In the genomic region with DNA sequence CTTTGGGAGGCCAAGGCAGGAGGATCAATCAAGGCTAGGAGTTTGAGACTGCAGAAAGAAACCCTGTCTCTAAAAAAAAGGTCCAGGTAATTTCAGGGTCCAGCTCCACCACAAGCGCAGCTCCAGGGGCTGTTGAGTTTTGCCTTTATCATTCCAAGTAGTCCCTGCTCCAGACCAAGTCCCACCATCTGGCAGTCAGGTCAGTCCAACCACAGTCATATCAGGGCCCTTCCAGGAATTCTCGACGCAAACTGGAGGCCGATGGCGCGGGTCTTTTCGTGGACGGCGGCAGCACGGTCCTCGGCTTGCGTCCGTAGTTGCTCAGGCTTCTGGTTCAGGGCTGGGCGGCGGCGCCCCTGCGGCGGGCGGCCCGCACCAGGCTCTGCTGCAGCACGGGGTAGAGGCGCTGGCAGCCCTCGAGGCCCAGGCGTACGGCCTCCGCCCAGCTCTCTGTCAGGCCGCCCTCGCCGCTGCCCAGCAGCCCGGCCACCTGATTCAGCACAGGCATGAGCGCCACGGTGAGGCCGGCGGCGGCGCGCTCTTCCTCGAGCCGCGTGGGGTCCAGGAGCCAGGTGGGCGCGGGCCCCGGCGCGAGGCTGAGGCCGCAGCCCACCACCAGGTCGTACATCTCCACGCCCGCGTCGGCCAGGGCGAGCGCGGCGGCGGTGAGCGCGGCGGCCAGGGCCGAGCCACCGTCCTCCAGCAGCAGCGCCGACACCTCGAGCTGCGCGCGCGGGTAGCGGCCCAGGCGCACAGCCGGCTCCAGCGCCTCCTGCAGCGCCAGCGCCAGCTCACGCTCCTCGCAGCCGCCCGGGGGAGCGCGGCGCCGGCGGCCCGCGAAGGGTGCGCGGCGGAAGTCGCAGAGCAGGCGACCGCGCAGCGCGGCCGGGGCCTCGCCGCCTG, we compare ENCODE assay signal across 8 cellular contexts. TPM values are rescaled to one million over a fixed set of nuclear protein-coding genes. Genes with fewer than 3 reads are reported as not detected.
A peak's percentile ranks its signal among the peaks of the same experiment; 100 is the strongest.
DNase-seq lines count a peak whose midpoint lies in the region; ATAC-seq and TF ChIP-seq lines count a peak whose summit lies in the region.

No MANE protein-coding gene starts in this region.

- no peaks in the 10 kb centered on the region for H3K9me3 ChIP-seq in BLaER1 treated with 17β-estradiol and CSF1 and Interleukin-3, amounts not matched to agents 10 nM and 100 nM (replicated peaks in 1 of 11)

- H3K27ac ChIP-seq in BLaER1 treated with 17β-estradiol and CSF1 and Interleukin-3, amounts not matched to agents 10 nM and 100 nM, result peak overlapping the region; percentile 80 to 99 (median 95)

- CTCF ChIA-PET in MCF 10A (lab: Yijun Ruan, JAX), result interaction anchor here (0.8 to 1.7 kb wide), 8 partner anchors 11 to 112 kb away, joined by 3 to 6 read pairs (median 4); no protein-coding TSS in a partner anchor

- H3K27ac Mint-ChIP-seq in MCF 10A (ENCODE audit: low read depth, unreplicated experiment), result peak overlapping the region; percentile 83

- peak overlapping the region; percentile 79 for H3K4me3 Mint-ChIP-seq in MCF 10A (ENCODE audit: unreplicated experiment)

- DNase-seq in SK-N-DZ (ENCODE audit: low spot score), result peak; percentile 31
- peak; percentile 40 for DNase-seq in MCF 10A (ENCODE audit: unreplicated experiment)
- DNase-seq in inferior parietal cortex (ENCODE audit: extremely low spot score), result peak; percentile 14
- DNase-seq in stimulated activated CD4-positive, alpha-beta T cell treated with anti-CD3 and anti-CD28 coated beads, Interleukin-1b, Interleukin-23, amount 100 ng/mL, for 24 hours (ENCODE audit: low read depth in 4 of 4, low spot score in 1 of 4), result peak in 3 of 4 experiments; percentile 11 to 20 (median 14)
- no peak for DNase-seq in cortex of kidney (lab: John Stamatoyannopoulos, UW)

- H3K4me1 Mint-ChIP-seq in MCF 10A (ENCODE audit: insufficient read depth, unreplicated experiment), result no peaks in the 10 kb centered on the region

- peaks cover 47 to 92% (median 66%) of the 10 kb centered on the region in 11 experiments; a peak in 21 of 22 replicates for H4K20me1 ChIP-seq in BLaER1 treated with 17β-estradiol and CSF1 and Interleukin-3, amounts not matched to agents 10 nM and 100 nM

- no peaks in the 10 kb centered on the region for H3K27me3 Mint-ChIP-seq in MCF 10A (ENCODE audit: insufficient read depth, unreplicated experiment)

- POLR2A ChIA-PET in MCF 10A (lab: Yijun Ruan, JAX), result interaction anchor here (0.6 to 2.9 kb wide), 8 partner anchors 16 to 821 kb away, joined by 3 to 16 read pairs (median 4); partner anchors contain the start of genes AARS1, DDX19A and DDX19B

- H3K9ac ChIP-seq in BLaER1 treated with 17β-estradiol and CSF1 and Interleukin-3, amounts not matched to agents 10 nM and 100 nM, result peak overlapping the region; percentile 89 to 99 (median 96)

- peaks cover 11 to 26% (median 19%) of the 10 kb centered on the region in 10 experiments for H3K4me1 ChIP-seq in BLaER1 treated with 17β-estradiol and CSF1 and Interleukin-3, amounts not matched to agents 10 nM and 100 nM

- BruUV-seq in MCF 10A (replicated peaks; lab: Mats Ljungman, UMichigan), result no TSS peak

- H3K36me3 Mint-ChIP-seq in MCF 10A (ENCODE audit: insufficient read depth, unreplicated experiment), result peaks cover 69% of the 10 kb centered on the region

- ATAC-seq in GM19043 (IDR thresholded peaks at IDR 0.05; ENCODE audit: low read depth, unreplicated experiment) (peak; percentile 39), HG03175 (IDR thresholded peaks at IDR 0.05; ENCODE audit: unreplicated experiment) (peak; percentile 56)

- H3K4me3 ChIP-seq in BLaER1 treated with 17β-estradiol and CSF1 and Interleukin-3, amounts not matched to agents 10 nM and 100 nM, result peak overlapping the region; percentile 77 to 96 (median 86)

- peaks cover 41 to 71% (median 59%) of the 10 kb centered on the region in 11 experiments for H3K36me3 ChIP-seq in BLaER1 treated with 17β-estradiol and CSF1 and Interleukin-3, amounts not matched to agents 10 nM and 100 nM

- no peaks in the 10 kb centered on the region for H3K27me3 ChIP-seq in BLaER1 treated with 17β-estradiol and CSF1 and Interleukin-3, amounts not matched to agents 10 nM and 100 nM

- H3K9me3 Mint-ChIP-seq in MCF 10A (ENCODE audit: unreplicated experiment), result no peaks in the 10 kb centered on the region

- no peak for TF ChIP-seq CTCF in MCF 10A (IDR thresholded peaks at IDR 0.05; ENCODE audit: unreplicated experiment)

- intact Hi-C loops in MCF 10A (cut with micrococcal nuclease), result no loop called here

- peak overlapping the region; percentile 86 to 98 (median 93) for H3K4me2 ChIP-seq in BLaER1 treated with 17β-estradiol and CSF1 and Interleukin-3, amounts not matched to agents 10 nM and 100 nM

RNA-seq across cellular contexts. Expression of gene EXOSC6, which starts 0.7 kb away (rescaled TPM):
- 43.5 and 47.1 TPM in 2 replicates for polyA plus RNA-seq in SK-N-DZ (2014; cell fraction: cytosol; rRNA removed)
- polyA plus RNA-seq in SK-N-DZ (2014; cell fraction: nucleus; rRNA removed), result 18.0 and 20.9 TPM in 2 replicates
- 49.8 and 83.9 TPM in 2 replicates for total RNA-seq in MCF 10A (2022)

RNA-seq across cellular contexts. Expression of gene AARS1, which starts 38.3 kb away (rescaled TPM):
- polyA plus RNA-seq in SK-N-DZ (2014; cell fraction: cytosol; rRNA removed), result 78.3 and 84.0 TPM in 2 replicates
- polyA plus RNA-seq in SK-N-DZ (2014; cell fraction: nucleus; rRNA removed), result 76.3 and 125 TPM in 2 replicates
- 314 and 390 TPM in 2 replicates for total RNA-seq in MCF 10A (2022)

RNA-seq across cellular contexts. Expression of gene DDX19B, which starts 48.0 kb away (rescaled TPM):
- 39.7 and 53.4 TPM in 2 replicates for polyA plus RNA-seq in SK-N-DZ (2014; cell fraction: cytosol; rRNA removed)
- 19.8 and 44.4 TPM in 2 replicates for polyA plus RNA-seq in SK-N-DZ (2014; cell fraction: nucleus; rRNA removed)
- 38.6 and 38.8 TPM in 2 replicates for total RNA-seq in MCF 10A (2022)
